ENCODE assay signal across 11 cellular contexts in genomic region chr6:32181890-32182529, GRCh38. TPM values are rescaled to one million over a fixed set of nuclear protein-coding genes. Genes with fewer than 3 reads are reported as not detected.
DNase-seq lines count a peak whose midpoint lies in the region; ATAC-seq, FAIRE-seq and TF ChIP-seq lines count a peak whose summit lies in the region.
"Had no signal": no experiment of that assay in that cellular context is flagged by ENCODE, and none has a peak within 500 bp of the region (broad histone marks: within the 10 kb centered on the region; RNA-seq: fewer than 3 reads in every experiment).

No MANE protein-coding gene starts in this region.

- peaks cover 7% of the 10 kb centered on the region for H3K23me2 ChIP-seq in H9 (ENCODE audit: insufficient read length, low read depth, low read length, poor library complexity, severe bottlenecking)

- H3K4ac ChIP-seq in H9 (ENCODE audit: low read depth, low read length): no peak overlapping the region

- H2BK5ac ChIP-seq in H9 (ENCODE audit: insufficient read length, low read length): no peak overlapping the region

- H3K23ac ChIP-seq in H9 (ENCODE audit: insufficient read length, low read depth, low read length): no peak overlapping the region

- no peak overlapping the region for H3K18ac ChIP-seq in H9 (ENCODE audit: insufficient read length, low read depth, low read length)

- no peak overlapping the region for H4K91ac ChIP-seq in H9 (ENCODE audit: insufficient read length, low read depth, low read length)

- no peaks in the 10 kb centered on the region; a peak in 1 of 5 replicates for H3K9me3 Mint-ChIP-seq in H9
- no peaks in the 10 kb centered on the region for H3K9me3 Mint-ChIP-seq in activated CD8-positive, alpha-beta T cell treated with anti-CD3 and anti-CD28 coated beads for 36 hours
- no peaks in the 10 kb centered on the region for H3K9me3 Mint-ChIP-seq in neural crest cell
- no peaks in the 10 kb centered on the region for H3K9me3 Mint-ChIP-seq in endothelial cell (ENCODE audit: unreplicated experiment)

- no peak overlapping the region for H3K14ac ChIP-seq in H9 (ENCODE audit: insufficient read depth, low read length)

- H3K36me3 Mint-ChIP-seq in H9 (ENCODE audit: insufficient read depth in 1 of 3, low read depth in 3 of 3): peaks cover 27 to 68% (median 57%) of the 10 kb centered on the region in 3 experiments
- peaks cover 52% of the 10 kb centered on the region for H3K36me3 Mint-ChIP-seq in activated CD8-positive, alpha-beta T cell treated with anti-CD3 and anti-CD28 coated beads for 36 hours (ENCODE audit: low read depth)
- peaks cover 10% of the 10 kb centered on the region for H3K36me3 Mint-ChIP-seq in neural crest cell (ENCODE audit: low read depth)
- H3K36me3 Mint-ChIP-seq in endothelial cell (ENCODE audit: low read depth, unreplicated experiment): peaks cover 21% of the 10 kb centered on the region

- H2AK5ac ChIP-seq in H9 (ENCODE audit: insufficient read length, low read length): no peak overlapping the region

- no peak overlapping the region for H3K27ac ChIP-seq in H9 (ENCODE audit: insufficient read length, low read depth, low read length)
- H3K27ac ChIP-seq in foreskin keratinocyte: no peak overlapping the region

- peaks cover 4% of the 10 kb centered on the region; the same call in 1 of the 2 replicates for H3K79me2 ChIP-seq in H9 (ENCODE audit: insufficient read depth, low read length)

- H2BK15ac ChIP-seq in H9 (ENCODE audit: low read depth, low read length): no peak overlapping the region

- H4K5ac ChIP-seq in H9 (ENCODE audit: insufficient read length, low read depth, low read length): no peak overlapping the region

- H3K56ac ChIP-seq in H9 (ENCODE audit: insufficient read length, low read depth, low read length): no peak overlapping the region

- no peak overlapping the region for H3K9ac ChIP-seq in H9 (ENCODE audit: extremely low read depth, insufficient read length, low read length)

- H2BK120ac ChIP-seq in H9 (ENCODE audit: low read depth, low read length, poor library complexity, severe bottlenecking): no peak overlapping the region

- H3K4me3 Mint-ChIP-seq in H9: no peak overlapping the region
- H3K4me3 Mint-ChIP-seq in activated CD8-positive, alpha-beta T cell treated with anti-CD3 and anti-CD28 coated beads for 36 hours: no peak overlapping the region
- H3K4me3 Mint-ChIP-seq in neural crest cell: peak overlapping the region; percentile 17
- no peak overlapping the region for H3K4me3 Mint-ChIP-seq in endothelial cell (ENCODE audit: unreplicated experiment)

- POLR2A ChIA-PET in activated CD8-positive, alpha-beta T cell treated with anti-CD3 and anti-CD28 coated beads for 36 hours (lab: Charles Lee): interaction anchor here (0.9 to 6.5 kb wide), 3 partner anchors 8 to 54 kb away, joined by 3 to 72 read pairs (median 6); partner anchors contain the start of genes ATF6B, GPSM3 and PBX2

- H3T11ph ChIP-seq in H9 (ENCODE audit: low read length): no peak overlapping the region

- no peaks in the 10 kb centered on the region for H3K79me1 ChIP-seq in H9 (ENCODE audit: insufficient read depth, low read depth, low read length, poor library complexity, severe bottlenecking)

- no peak for ATAC-seq in activated CD8-positive, alpha-beta T cell treated with anti-CD3 and anti-CD28 coated beads for 36 hours
- no peak for ATAC-seq in foreskin keratinocyte
- ATAC-seq: SK-N-SH treated with all-trans-retinoic acid at 6 μM for 48 hours had no signal

- no peak overlapping the region for H4K8ac ChIP-seq in H9 (replicated peaks; ENCODE audit: insufficient read length, low read depth, low read length)

- no peak for DNase-seq in H9
- DNase-seq in activated CD8-positive, alpha-beta T cell treated with anti-CD3 and anti-CD28 coated beads for 36 hours: no peak
- no peak for DNase-seq in neural crest cell (ENCODE audit: low read depth, low spot score)
- DNase-seq in endothelial cell (ENCODE audit: low spot score): no peak
- no peak for DNase-seq in H54 (ENCODE audit: insufficient read length, low spot score)
- no peak for DNase-seq in foreskin keratinocyte
- DNase-seq: activated CD4-positive, alpha-beta T cell treated with anti-CD3 and anti-CD28 coated beads for 4 hours; activated gamma-delta T cell; NCI-H2107; NK-92 treated with Interleukin-12 subunit alpha and Interleukin-12 subunit beta, amount 100 ng/mL, for 24 hours had no signal

- intact Hi-C loops in activated CD8-positive, alpha-beta T cell treated with anti-CD3 and anti-CD28 coated beads for 36 hours (cut with micrococcal nuclease): no loop called here

- H3K27ac Mint-ChIP-seq in H9: peak overlapping the region in 2 of 3 experiments; percentile 45 to 57; a peak in 2 of 7 replicates
- peak overlapping the region; percentile 34 for H3K27ac Mint-ChIP-seq in activated CD8-positive, alpha-beta T cell treated with anti-CD3 and anti-CD28 coated beads for 36 hours
- H3K27ac Mint-ChIP-seq in neural crest cell (ENCODE audit: unreplicated experiment): no peak overlapping the region
- no peak overlapping the region for H3K27ac Mint-ChIP-seq in endothelial cell (ENCODE audit: unreplicated experiment)

- H3K4me1 ChIP-seq in H9 (ENCODE audit: insufficient read depth, low read length) (no peaks in the 10 kb centered on the region), foreskin keratinocyte (no peaks in the 10 kb centered on the region)

- H2BK20ac ChIP-seq in H9 (ENCODE audit: low read depth, low read length, poor library complexity, severe bottlenecking): no peak overlapping the region

- CTCF ChIA-PET in activated CD8-positive, alpha-beta T cell treated with anti-CD3 and anti-CD28 coated beads for 36 hours (lab: Charles Lee): no interaction called here

- H4K20me1 ChIP-seq in H9 (ENCODE audit: control insufficient read depth, insufficient read depth, insufficient read length): no peaks in the 10 kb centered on the region

- TF ChIP-seq CTCF in H9 (conservative IDR thresholded peaks at IDR 0.05) (peak; percentile 20; the same call in 1 of the 3 replicates), neural crest cell (conservative IDR thresholded peaks at IDR 0.05) (no peak), endothelial cell (IDR thresholded peaks at IDR 0.05; ENCODE audit: unreplicated experiment) (no peak), foreskin keratinocyte (conservative IDR thresholded peaks at IDR 0.05) (no peak)
- TF ChIP-seq CTCF in activated CD8-positive, alpha-beta T cell treated with anti-CD3 and anti-CD28 coated beads for 36 hours (IDR thresholded peaks at IDR 0.05): no peak

- no peaks in the 10 kb centered on the region for H3K9me3 ChIP-seq in H9 (ENCODE audit: control insufficient read depth, low read depth, low read length)

- WGBS in H9 (ENCODE audit: extremely low coverage, insufficient read length, low lambda C conversion rate): no CpG with 5 or more reads among the region's 10 CpGs

- TF ChIP-seq POLR2A in H54 (IDR thresholded peaks at IDR 0.05; ENCODE audit: low read depth, low read length): no peak

- H2BK12ac ChIP-seq in H9 (ENCODE audit: insufficient read length, low read depth, low read length): no peak overlapping the region

- no peaks in the 10 kb centered on the region for H3K27me3 ChIP-seq in H9 (ENCODE audit: insufficient read depth, low read length)
- H3K27me3 ChIP-seq in foreskin keratinocyte: no peaks in the 10 kb centered on the region

- FAIRE-seq in H54 (lab: Jason Lieb, UNC): no peak

- H2AFZ ChIP-seq in H9 (ENCODE audit: low read length): no peak overlapping the region

- H3K4me1 Mint-ChIP-seq in H9 (peaks cover 16 to 30% of the 10 kb centered on the region in 2 experiments), neural crest cell (peaks cover 53% of the 10 kb centered on the region), endothelial cell (ENCODE audit: unreplicated experiment) (peaks cover 58% of the 10 kb centered on the region)
- H3K4me1 Mint-ChIP-seq in activated CD8-positive, alpha-beta T cell treated with anti-CD3 and anti-CD28 coated beads for 36 hours (ENCODE audit: low read depth): peaks cover 58% of the 10 kb centered on the region

- no peak overlapping the region for H3K4me2 ChIP-seq in H9 (ENCODE audit: insufficient read depth, insufficient read length, low read length)

- H3K27me3 Mint-ChIP-seq in H9 (ENCODE audit: low read depth): no peaks in the 10 kb centered on the region; the same call in 1 of the 2 replicates
- H3K27me3 Mint-ChIP-seq in activated CD8-positive, alpha-beta T cell treated with anti-CD3 and anti-CD28 coated beads for 36 hours: no peaks in the 10 kb centered on the region
- H3K27me3 Mint-ChIP-seq in neural crest cell (ENCODE audit: low read depth): peaks cover 6% of the 10 kb centered on the region
- H3K27me3 Mint-ChIP-seq in endothelial cell (ENCODE audit: unreplicated experiment): peaks cover 9% of the 10 kb centered on the region

RNA-seq across cellular contexts. Expression of gene AGER, which starts 2.0 kb away (rescaled TPM):
- 14.3 and 17.8 TPM in 2 replicates for total RNA-seq in H9 (2021)
- total RNA-seq in activated CD8-positive, alpha-beta T cell treated with anti-CD3 and anti-CD28 coated beads for 36 hours: 10 to 100 TPM; 15.5 to 16.4 TPM
- 25.7 and 26.0 TPM in 2 replicates for total RNA-seq in neural crest cell
- 42.2 TPM for total RNA-seq in endothelial cell (ENCODE audit: unreplicated experiment)
- 2.7 and 3.2 TPM in 2 replicates for total RNA-seq in foreskin keratinocyte
- 5.6 and 6.7 TPM in 2 replicates for polyA plus RNA-seq in foreskin keratinocyte

RNA-seq across cellular contexts. Expression of gene RNF5, which starts 3.8 kb away (rescaled TPM):
- total RNA-seq in H9 (2021): 116 and 126 TPM in 2 replicates
- 10 to 100 TPM; 55.4 to 57.9 TPM for total RNA-seq in activated CD8-positive, alpha-beta T cell treated with anti-CD3 and anti-CD28 coated beads for 36 hours
- 60.2 and 60.7 TPM in 2 replicates for total RNA-seq in neural crest cell
- 44.4 TPM for total RNA-seq in endothelial cell (ENCODE audit: unreplicated experiment)
- total RNA-seq in foreskin keratinocyte: 32.3 and 32.7 TPM in 2 replicates
- 54.0 and 54.7 TPM in 2 replicates for polyA plus RNA-seq in foreskin keratinocyte

RNA-seq across cellular contexts. Expression of gene AGPAT1, which starts 6.1 kb away (rescaled TPM):
- total RNA-seq in H9 (2021): 88.8 and 89.5 TPM in 2 replicates
- 10 to 100 TPM; 24.6 to 28.7 TPM for total RNA-seq in activated CD8-positive, alpha-beta T cell treated with anti-CD3 and anti-CD28 coated beads for 36 hours
- total RNA-seq in neural crest cell: 88.9 and 92.9 TPM in 2 replicates
- 93.3 TPM for total RNA-seq in endothelial cell (ENCODE audit: unreplicated experiment)
- total RNA-seq in foreskin keratinocyte: 57.1 and 61.4 TPM in 2 replicates
- 75.1 and 80.7 TPM in 2 replicates for polyA plus RNA-seq in foreskin keratinocyte

RNA-seq across cellular contexts. Expression of gene PBX2, which starts 8.0 kb away (rescaled TPM):
- total RNA-seq in H9 (2021) (174 and 176 TPM in 2 replicates), neural crest cell (205 and 206 TPM in 2 replicates), endothelial cell (ENCODE audit: unreplicated experiment) (308 TPM), foreskin keratinocyte (37.3 and 38.5 TPM in 2 replicates)
- 10 to 100 TPM; 59.6 to 64.2 TPM for total RNA-seq in activated CD8-positive, alpha-beta T cell treated with anti-CD3 and anti-CD28 coated beads for 36 hours
- 33.4 and 39.0 TPM in 2 replicates for polyA plus RNA-seq in foreskin keratinocyte

RNA-seq across cellular contexts. Expression of gene GPSM3, which starts 10.4 kb away (rescaled TPM):
- total RNA-seq in H9 (2021): 11.8 and 12.0 TPM in 2 replicates
- 10 to 100 TPM; 67.8 to 68.7 TPM for total RNA-seq in activated CD8-positive, alpha-beta T cell treated with anti-CD3 and anti-CD28 coated beads for 36 hours
- 7.3 and 8.0 TPM in 2 replicates for total RNA-seq in neural crest cell
- 49.0 TPM for total RNA-seq in endothelial cell (ENCODE audit: unreplicated experiment)
- 12.3 and 13.2 TPM in 2 replicates for total RNA-seq in foreskin keratinocyte
- 18.5 and 19.1 TPM in 2 replicates for polyA plus RNA-seq in foreskin keratinocyte

Comparison
In these comparisons a context has a peak if more than half of its experiments do, and no peak if none do; other contexts are left out.
1. H3K27ac Mint-ChIP-seq: peak in H9 (2 of 3) and activated CD8-positive, alpha-beta T cell treated with anti-CD3 and anti-CD28 coated beads for 36 hours (single experiment); none in neural crest cell (single experiment) and endothelial cell (single experiment).